24 cellular contexts compared by ENCODE assay signal in the genomic region with DNA sequence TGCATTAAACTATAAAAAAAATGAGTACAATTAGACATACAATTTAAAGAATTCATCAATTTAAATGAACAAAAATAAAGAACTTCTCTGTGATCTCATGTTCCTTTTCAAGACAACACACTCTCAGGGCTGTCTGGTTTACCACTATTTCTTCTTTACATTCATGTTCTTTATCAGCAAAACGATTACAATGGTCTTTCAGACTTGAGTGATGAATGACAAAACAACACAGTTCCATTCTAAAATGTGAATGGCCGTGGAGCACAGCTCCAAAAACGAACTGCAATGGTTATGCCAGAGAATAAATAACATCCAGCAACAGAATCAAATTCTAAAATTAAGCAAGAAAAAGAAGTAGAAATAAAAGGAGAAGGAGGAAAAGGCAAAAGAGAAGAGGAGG.
"Had no signal": no experiment of that assay in that cellular context is flagged by ENCODE, and none has a peak within 500 bp of the region (broad histone marks: within the 10 kb centered on the region; RNA-seq: fewer than 3 reads in every experiment).

No MANE protein-coding gene starts in this region.

- H3K9me3 ChIP-seq: colonic mucosa, ovary, psoas muscle, sigmoid colon, upper lobe of left lung, vagina had no signal

- DNase-seq: activated CD4-positive, alpha-beta T cell treated with anti-CD3 and anti-CD28 coated beads, Interleukin-2, amount 50 U/mL, for 1 hour; activated CD4-positive, CD25-positive, alpha-beta regulatory T cell treated with anti-CD3 and anti-CD28 coated beads, Interleukin-2, amount 50 U/mL, for 72 hours; activated CD8-positive, alpha-beta memory T cell treated with anti-CD3 and anti-CD28 coated beads, Interleukin-2, amount 10 ng/mL, durations not matched to agents 7 days and 5 days; activated CD8-positive, alpha-beta T cell treated with anti-CD3 and anti-CD28 coated beads, Interleukin-2, amount 10 ng/mL, durations not matched to agents 7 days and 5 days; activated naive CD4-positive, alpha-beta T cell; activated T-cell treated with anti-CD3 and anti-CD28 coated beads, Interleukin-2, amount 50 U/mL, for 48 hours; cerebellar nuclear complex; colonic mucosa; effector CD8-positive, alpha-beta T cell; kidney; left colon; naive thymus-derived CD8-positive, alpha-beta T cell; ovary; psoas muscle; sigmoid colon; stimulated activated CD4-positive, alpha-beta T cell treated with anti-CD3 and anti-CD28 coated beads, Interleukin-4, amount 100 ng/mL, for 24 hours; T-helper 2 cell; upper lobe of left lung had no signal

- H3K27ac Mint-ChIP-seq: activated CD8-positive, alpha-beta memory T cell treated with anti-CD3 and anti-CD28 coated beads, Interleukin-2, amount 10 ng/mL, durations not matched to agents 7 days and 5 days; activated CD8-positive, alpha-beta T cell treated with anti-CD3 and anti-CD28 coated beads, Interleukin-2, amount 10 ng/mL, durations not matched to agents 7 days and 5 days; activated naive CD8-positive, alpha-beta T cell; activated T-helper 2 cell treated with anti-CD3 and anti-CD28 coated beads, Interferon-gamma antibody, Interleukin-2, Interleukin-4, amounts not matched to agents 10 μg/mL and 5 μg/mL and 100 μg/mL, durations not matched to agents 14 hours and 24 hours and 36 hours; memory B cell; naive thymus-derived CD8-positive, alpha-beta T cell; stimulated activated effector memory CD8-positive, alpha-beta T cell treated with anti-CD3 and anti-CD28 coated beads, Interleukin-12 subunit alpha, Interleukin-12 subunit beta, amount 100 ng/mL, for 72 hours; stimulated activated naive CD8-positive, alpha-beta T cell treated with anti-CD3 and anti-CD28 coated beads, Interleukin-15, Interleukin-2, amounts not matched to agents 100 ng/mL and 50 ng/mL, for 24 hours had no signal

- H3K4me3 ChIP-seq: colonic mucosa, ovary, psoas muscle, sigmoid colon, upper lobe of left lung, vagina had no signal

- H3K36me3 Mint-ChIP-seq: activated CD8-positive, alpha-beta memory T cell treated with anti-CD3 and anti-CD28 coated beads, Interleukin-2, amount 10 ng/mL, durations not matched to agents 7 days and 5 days; activated naive CD8-positive, alpha-beta T cell; memory B cell; naive thymus-derived CD8-positive, alpha-beta T cell; stimulated activated effector memory CD8-positive, alpha-beta T cell treated with anti-CD3 and anti-CD28 coated beads, Interleukin-12 subunit alpha, Interleukin-12 subunit beta, amount 100 ng/mL, for 72 hours had no signal

- H3K27ac ChIP-seq: colonic mucosa, ovary, psoas muscle, sigmoid colon, upper lobe of left lung, vagina had no signal

- H3K27me3 ChIP-seq: colonic mucosa, ovary, sigmoid colon, upper lobe of left lung, vagina had no signal

- H3K4me1 Mint-ChIP-seq: activated CD8-positive, alpha-beta memory T cell treated with anti-CD3 and anti-CD28 coated beads, Interleukin-2, amount 10 ng/mL, durations not matched to agents 7 days and 5 days; naive thymus-derived CD8-positive, alpha-beta T cell; stimulated activated effector memory CD8-positive, alpha-beta T cell treated with anti-CD3 and anti-CD28 coated beads, Interleukin-12 subunit alpha, Interleukin-12 subunit beta, amount 100 ng/mL, for 72 hours had no signal

- H3K9me3 Mint-ChIP-seq: activated T-helper 2 cell treated with anti-CD3 and anti-CD28 coated beads, Interferon-gamma antibody, Interleukin-2, Interleukin-4, amounts not matched to agents 10 μg/mL and 5 μg/mL and 100 μg/mL, durations not matched to agents 14 hours and 24 hours and 36 hours; stimulated activated effector memory CD8-positive, alpha-beta T cell treated with anti-CD3 and anti-CD28 coated beads, Interleukin-12 subunit alpha, Interleukin-12 subunit beta, amount 100 ng/mL, for 72 hours; stimulated activated naive CD8-positive, alpha-beta T cell treated with anti-CD3 and anti-CD28 coated beads, Interleukin-15, Interleukin-2, amounts not matched to agents 100 ng/mL and 50 ng/mL, for 24 hours had no signal

- H3K36me3 ChIP-seq: colonic mucosa, ovary, sigmoid colon, upper lobe of left lung, vagina had no signal

- ATAC-seq: activated CD8-positive, alpha-beta memory T cell treated with anti-CD3 and anti-CD28 coated beads, Interleukin-2, amount 10 ng/mL, durations not matched to agents 7 days and 5 days; activated CD8-positive, alpha-beta T cell treated with anti-CD3 and anti-CD28 coated beads, Interleukin-2, amount 10 ng/mL, durations not matched to agents 7 days and 5 days; left colon; naive thymus-derived CD8-positive, alpha-beta T cell; psoas muscle; stimulated activated effector memory CD8-positive, alpha-beta T cell treated with anti-CD3 and anti-CD28 coated beads, Interleukin-12 subunit alpha, Interleukin-12 subunit beta, amount 100 ng/mL, for 72 hours had no signal

- H3K4me1 ChIP-seq: colonic mucosa, psoas muscle, vagina had no signal

- H3K4me3 Mint-ChIP-seq: activated CD8-positive, alpha-beta memory T cell treated with anti-CD3 and anti-CD28 coated beads, Interleukin-2, amount 10 ng/mL, durations not matched to agents 7 days and 5 days; activated CD8-positive, alpha-beta T cell treated with anti-CD3 and anti-CD28 coated beads, Interleukin-2, amount 10 ng/mL, durations not matched to agents 7 days and 5 days; activated naive CD8-positive, alpha-beta T cell; memory B cell; naive thymus-derived CD8-positive, alpha-beta T cell; stimulated activated effector memory CD8-positive, alpha-beta T cell treated with anti-CD3 and anti-CD28 coated beads, Interleukin-12 subunit alpha, Interleukin-12 subunit beta, amount 100 ng/mL, for 72 hours; stimulated activated naive CD8-positive, alpha-beta T cell treated with anti-CD3 and anti-CD28 coated beads, Interleukin-15, Interleukin-2, amounts not matched to agents 100 ng/mL and 50 ng/mL, for 24 hours had no signal
